Comparison of ENCODE assay signal across 1 cellular context in the genomic region with DNA sequence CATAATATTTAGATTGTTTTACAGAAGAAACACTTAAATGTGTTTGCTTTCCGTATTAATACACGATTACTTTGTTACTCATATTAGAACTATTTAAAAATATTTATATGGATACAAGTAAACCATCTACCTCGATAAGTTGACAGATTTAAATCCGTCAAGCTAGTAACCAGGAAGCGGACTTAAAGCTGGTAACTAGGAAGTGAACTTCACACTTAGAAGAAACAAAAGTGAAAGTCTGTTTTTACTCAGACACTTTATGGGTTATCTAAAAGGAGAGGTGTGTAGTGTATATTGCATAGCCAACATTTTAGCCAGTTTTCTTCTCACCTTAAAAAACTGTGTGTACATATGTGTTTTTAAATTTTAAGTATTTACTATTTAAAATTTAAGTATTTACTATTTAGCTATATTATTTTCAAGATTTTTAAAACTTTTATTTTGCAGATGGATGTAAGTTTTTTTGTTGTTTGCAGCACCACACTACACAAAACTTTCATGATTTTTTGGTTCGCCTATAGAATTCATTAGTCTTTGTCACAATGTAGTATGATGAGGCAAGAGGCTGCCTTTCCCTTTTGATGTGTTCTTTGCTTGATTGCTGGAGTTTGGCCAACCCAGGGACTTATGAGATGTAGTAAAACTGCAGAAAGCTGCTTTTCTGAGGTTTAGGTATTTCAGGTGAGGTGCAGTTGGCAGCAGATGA.
TF ChIP-seq lines count a peak whose summit lies in the region.

No MANE protein-coding gene starts in this region.

TF ChIP-seq in HEK293, 187 proteins besides CTCF, POLR2A, EP300 and RAD21 (continued from another document):
- TF ChIP-seq, protein P1, sequence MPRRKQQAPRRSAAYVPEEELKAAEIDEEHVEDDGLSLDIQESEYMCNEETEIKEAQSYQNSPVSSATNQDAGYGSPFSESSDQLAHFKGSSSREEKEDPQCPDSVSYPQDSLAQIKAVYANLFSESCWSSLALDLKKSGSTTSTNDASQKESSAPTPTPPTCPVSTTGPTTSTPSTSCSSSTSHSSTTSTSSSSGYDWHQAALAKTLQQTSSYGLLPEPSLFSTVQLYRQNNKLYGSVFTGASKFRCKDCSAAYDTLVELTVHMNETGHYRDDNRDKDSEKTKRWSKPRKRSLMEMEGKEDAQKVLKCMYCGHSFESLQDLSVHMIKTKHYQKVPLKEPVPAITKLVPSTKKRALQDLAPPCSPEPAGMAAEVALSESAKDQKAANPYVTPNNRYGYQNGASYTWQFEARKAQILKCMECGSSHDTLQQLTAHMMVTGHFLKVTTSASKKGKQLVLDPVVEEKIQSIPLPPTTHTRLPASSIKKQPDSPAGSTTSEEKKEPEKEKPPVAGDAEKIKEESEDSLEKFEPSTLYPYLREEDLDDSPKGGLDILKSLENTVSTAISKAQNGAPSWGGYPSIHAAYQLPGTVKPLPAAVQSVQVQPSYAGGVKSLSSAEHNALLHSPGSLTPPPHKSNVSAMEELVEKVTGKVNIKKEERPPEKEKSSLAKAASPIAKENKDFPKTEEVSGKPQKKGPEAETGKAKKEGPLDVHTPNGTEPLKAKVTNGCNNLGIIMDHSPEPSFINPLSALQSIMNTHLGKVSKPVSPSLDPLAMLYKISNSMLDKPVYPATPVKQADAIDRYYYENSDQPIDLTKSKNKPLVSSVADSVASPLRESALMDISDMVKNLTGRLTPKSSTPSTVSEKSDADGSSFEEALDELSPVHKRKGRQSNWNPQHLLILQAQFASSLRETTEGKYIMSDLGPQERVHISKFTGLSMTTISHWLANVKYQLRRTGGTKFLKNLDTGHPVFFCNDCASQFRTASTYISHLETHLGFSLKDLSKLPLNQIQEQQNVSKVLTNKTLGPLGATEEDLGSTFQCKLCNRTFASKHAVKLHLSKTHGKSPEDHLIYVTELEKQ (tag by site-specific recombination; IDR thresholded peaks at IDR 0.05; ENCODE audit: borderline replicate concordance) = no peak
- TF ChIP-seq, protein P2, sequence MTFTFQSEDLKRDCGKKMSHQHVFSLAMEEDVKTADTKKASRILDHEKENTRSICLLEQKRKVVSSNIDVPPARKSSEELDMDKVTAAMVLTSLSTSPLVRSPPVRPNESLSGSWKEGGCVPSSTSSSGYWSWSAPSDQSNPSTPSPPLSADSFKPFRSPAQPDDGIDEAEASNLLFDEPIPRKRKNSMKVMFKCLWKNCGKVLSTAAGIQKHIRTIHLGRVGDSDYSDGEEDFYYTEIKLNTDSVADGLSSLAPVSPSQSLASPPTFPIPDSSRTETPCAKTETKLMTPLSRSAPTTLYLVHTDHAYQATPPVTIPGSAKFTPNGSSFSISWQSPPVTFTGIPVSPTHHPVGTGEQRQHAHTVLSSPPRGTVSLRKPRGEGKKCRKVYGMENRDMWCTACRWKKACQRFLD (tag by site-specific recombination; IDR thresholded peaks at IDR 0.05) = no peak
- no peak for TF ChIP-seq SCRT1 (tag by site-specific recombination; IDR thresholded peaks at IDR 0.05; ENCODE audit: borderline replicate concordance)
- peak; percentile 62; the same call in 1 of the 2 replicates for TF ChIP-seq TCF7L2 (IDR thresholded peaks at IDR 0.05; ENCODE audit: borderline replicate concordance, low read depth, low read length)
- TF ChIP-seq, protein P3, sequence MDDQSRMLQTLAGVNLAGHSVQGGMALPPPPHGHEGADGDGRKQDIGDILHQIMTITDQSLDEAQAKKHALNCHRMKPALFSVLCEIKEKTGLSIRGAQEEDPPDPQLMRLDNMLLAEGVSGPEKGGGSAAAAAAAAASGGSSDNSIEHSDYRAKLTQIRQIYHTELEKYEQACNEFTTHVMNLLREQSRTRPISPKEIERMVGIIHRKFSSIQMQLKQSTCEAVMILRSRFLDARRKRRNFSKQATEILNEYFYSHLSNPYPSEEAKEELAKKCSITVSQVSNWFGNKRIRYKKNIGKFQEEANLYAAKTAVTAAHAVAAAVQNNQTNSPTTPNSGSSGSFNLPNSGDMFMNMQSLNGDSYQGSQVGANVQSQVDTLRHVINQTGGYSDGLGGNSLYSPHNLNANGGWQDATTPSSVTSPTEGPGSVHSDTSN (CRISPR knock-in tag; IDR thresholded peaks at IDR 0.05) = no peak
- TF ChIP-seq ZNF169 (tag by site-specific recombination; IDR thresholded peaks at IDR 0.05) = no peak
- TF ChIP-seq ZNF529 (tag by site-specific recombination; IDR thresholded peaks at IDR 0.05; ENCODE audit: insufficient replicate concordance) = no peak
- no peak for TF ChIP-seq ZNF585B (tag by site-specific recombination; IDR thresholded peaks at IDR 0.05)
